Comparison of ENCODE assay signal across 8 cellular contexts in the genomic region with DNA sequence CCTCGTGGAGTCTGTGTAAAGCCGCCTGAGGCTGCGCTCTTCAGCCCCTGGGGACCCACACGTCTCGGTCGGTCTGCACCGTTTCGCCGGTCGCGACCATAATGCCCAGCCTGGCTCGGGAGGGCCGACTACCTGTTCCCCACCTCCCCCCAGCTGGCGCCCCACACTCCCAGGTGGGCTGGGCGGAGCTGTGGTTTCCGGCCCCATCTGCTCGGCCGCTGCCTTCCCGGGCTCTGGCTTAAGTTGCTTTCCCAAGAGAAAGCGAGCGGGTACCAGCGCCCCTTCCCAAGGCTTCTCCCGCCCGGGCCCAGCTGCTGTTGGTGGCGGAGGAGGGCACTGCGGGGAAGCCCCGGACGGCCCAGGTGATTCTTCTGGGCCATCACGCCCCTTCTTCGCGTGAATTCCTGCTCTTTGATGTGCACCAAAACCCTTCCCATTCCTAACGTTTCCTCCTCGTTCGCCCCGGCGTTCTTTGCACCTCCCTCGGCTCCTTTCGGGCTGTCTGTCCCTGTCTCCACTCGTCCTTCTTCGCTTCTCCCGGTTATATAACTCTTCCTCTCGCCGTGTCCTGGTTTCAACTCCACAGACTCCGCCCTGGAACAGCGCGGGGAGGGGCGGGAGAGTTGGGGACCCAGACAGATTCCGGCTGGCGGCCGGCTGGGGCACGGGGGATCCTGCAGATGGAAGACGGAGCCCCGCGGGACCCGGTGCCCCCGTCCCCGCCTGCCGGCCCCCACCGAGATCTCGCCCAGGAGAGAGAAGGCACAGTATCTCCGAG. TPM values are rescaled to one million over a fixed set of nuclear protein-coding genes. Genes with fewer than 3 reads are reported as not detected.
DNase-seq lines count a peak whose midpoint lies in the region; ATAC-seq and TF ChIP-seq lines count a peak whose summit lies in the region.

No MANE protein-coding gene starts in this region.

- peaks cover 8 to 33% of the 10 kb centered on the region in 2 donors for H3K4me1 ChIP-seq in ascending aorta
- H3K4me1 ChIP-seq in hepatocyte (ENCODE audit: insufficient read depth) = peaks cover 32% of the 10 kb centered on the region
- H3K4me1 ChIP-seq in psoas muscle = peaks cover 35% of the 10 kb centered on the region

- no peaks in the 10 kb centered on the region for H3K36me3 ChIP-seq in ascending aorta
- no peaks in the 10 kb centered on the region for H3K36me3 ChIP-seq in hepatocyte (replicated peaks; ENCODE audit: insufficient read depth, low read depth)
- peaks cover 0 to 9% of the 10 kb centered on the region in 2 donors for H3K36me3 ChIP-seq in psoas muscle (ENCODE audit: insufficient read depth in 1 of 2, low read depth in 1 of 2)

- TF ChIP-seq CTCF in ascending aorta (IDR thresholded peaks at IDR 0.05) (no peak), hepatocyte (IDR thresholded peaks at IDR 0.05; ENCODE audit: poor library complexity) (no peak), psoas muscle (IDR thresholded peaks at IDR 0.05) (no peak)

- WGBS in hepatocyte (ENCODE audit: low lambda C conversion rate, missing lambda C conversion rate) = under 1% methylated on average over 32 of the region's 61 CpGs
- 0% methylated on average over 48 to 61 of the region's 61 CpGs for WGBS in psoas muscle, 3 donors

- peak overlapping the region; percentile 91 to 98 for H3K27ac ChIP-seq in ascending aorta
- H3K27ac ChIP-seq in hepatocyte = peak overlapping the region; percentile 98
- peak overlapping the region; percentile 96 for H3K27ac ChIP-seq in psoas muscle

- H3K4me2 ChIP-seq in hepatocyte = peak overlapping the region; percentile 94

- H3K9me3 ChIP-seq in ascending aorta (no peaks in the 10 kb centered on the region), hepatocyte (ENCODE audit: low read depth) (no peaks in the 10 kb centered on the region), psoas muscle (no peaks in the 10 kb centered on the region)

- H3K4me3 ChIP-seq in ascending aorta (peak overlapping the region; percentile 68 to 80), hepatocyte (peak overlapping the region; percentile 58), psoas muscle (peak overlapping the region; percentile 85)

- peaks cover 22% of the 10 kb centered on the region for H4K20me1 ChIP-seq in hepatocyte (ENCODE audit: insufficient read depth, poor library complexity, severe bottlenecking)

- H3K79me2 ChIP-seq in hepatocyte = peaks cover 34% of the 10 kb centered on the region

- intact Hi-C loops in ascending aorta (cut with DNase I) (loop anchor here (1.0 to 10.0 kb wide), 5 partner anchors 21 to 621 kb away; a partner anchor contains a TSS), psoas muscle (cut with DNase I) (loop anchor here in 1 of 2 donors (2.0 kb wide), 1 partner anchor 15 kb away; no protein-coding TSS in a partner anchor)

- peak overlapping the region; percentile 6 for H2AFZ ChIP-seq in hepatocyte

- peak; percentile 18 for ATAC-seq in HG02870 (IDR thresholded peaks at IDR 0.05; ENCODE audit: unreplicated experiment)
- peak; percentile 32 to 55 (median 44) for ATAC-seq in psoas muscle

- DNase-seq in activated T-cell treated with anti-CD3 and anti-CD28 coated beads for 48 hours (ENCODE audit: low read depth) (peak; percentile 46), NCI-H748 treated with DMSO at 0.1 percent for 48 hours (lab: John Stamatoyannopoulos, UW) (peak; percentile 67), ascending aorta (ENCODE audit: low spot score in 2 of 2) (peak in 1 of 2 donors; percentile 83), hepatocyte (ENCODE audit: low spot score) (no peak), psoas muscle (peak; percentile 71 to 82), NCI-H187 treated with DMSO at 0.1 percent for 48 hours (lab: John Stamatoyannopoulos, UW) (no peak)
- no peak for DNase-seq in activated T-cell treated with anti-CD3 and anti-CD28 coated beads, Interleukin-2, amount 50 U/mL, for 1 hour

- H3K9me2 ChIP-seq in hepatocyte (replicated peaks; ENCODE audit: insufficient read depth) = no peaks in the 10 kb centered on the region

- H3K27me3 ChIP-seq in ascending aorta = no peaks in the 10 kb centered on the region
- no peaks in the 10 kb centered on the region for H3K27me3 ChIP-seq in hepatocyte
- no peaks in the 10 kb centered on the region for H3K27me3 ChIP-seq in psoas muscle (ENCODE audit: insufficient read depth in 3 of 3, low read length in 2 of 3)

RNA-seq across cellular contexts. Expression of a gene that starts 2.0 kb away (rescaled TPM):
- 20.0 TPM for total RNA-seq in ascending aorta
- 3.3 and 5.9 TPM in 2 replicates for total RNA-seq in hepatocyte
- 10.2 and 11.3 TPM in 2 replicates for polyA plus RNA-seq in hepatocyte
- total RNA-seq in psoas muscle = 10 to 100 TPM; 11.8 to 26.0 (median 17.9) TPM
- 10 to 100 TPM in 1 of 3 donors, 1 to 10 TPM in 2; 2.8 to 16.6 (median 6.3) TPM for polyA plus RNA-seq in psoas muscle

RNA-seq across cellular contexts. Expression of a gene that starts 18.9 kb away (rescaled TPM):
- total RNA-seq in ascending aorta (223 TPM), hepatocyte (59.6 and 73.3 TPM in 2 replicates), psoas muscle (10 to 100 TPM; 16.3 to 31.3 (median 19.0) TPM)
- polyA plus RNA-seq in hepatocyte (241 and 328 TPM in 2 replicates), psoas muscle (10 to 100 TPM; 24.0 to 57.4 (median 42.6) TPM)

RNA-seq across cellular contexts. Expression of a gene that starts 21.4 kb away (rescaled TPM):
- 59.0 TPM for total RNA-seq in ascending aorta
- total RNA-seq in hepatocyte = 49.2 and 66.0 TPM in 2 replicates
- 147 and 154 TPM in 2 replicates for polyA plus RNA-seq in hepatocyte
- 10 to 100 TPM; 60.8 to 95.4 (median 73.3) TPM for total RNA-seq in psoas muscle
- polyA plus RNA-seq in psoas muscle = 100 to 1,000 TPM; 104 to 148 (median 109) TPM

RNA-seq across cellular contexts. Expression of a gene that starts 21.8 kb away (rescaled TPM):
- total RNA-seq in ascending aorta = 0.21 TPM
- total RNA-seq in hepatocyte = 9.1 and 14.1 TPM in 2 replicates
- 12.2 and 15.1 TPM in 2 replicates for polyA plus RNA-seq in hepatocyte
- total RNA-seq in psoas muscle = 10 to 100 TPM in 2 of 4 donors, 1 to 10 TPM in 2; 9.9 to 11.9 (median 10.2) TPM
- polyA plus RNA-seq in psoas muscle = 10 to 100 TPM in 2 of 3 donors, 1 to 10 TPM in 1; 7.1 to 31.7 (median 10.4) TPM

RNA-seq across cellular contexts. Expression of a gene that starts 52.6 kb away (rescaled TPM):
- total RNA-seq in ascending aorta (102 TPM), hepatocyte (65.6 and 75.3 TPM in 2 replicates), psoas muscle (10 to 100 TPM in 1 of 4 donors, 1 to 10 TPM in 3; 5.8 to 13.1 (median 7.5) TPM)
- polyA plus RNA-seq in hepatocyte (41.2 and 49.4 TPM in 2 replicates), psoas muscle (1 to 10 TPM; 3.3 to 6.9 (median 6.8) TPM)

Comparison
In these comparisons a context has a peak if more than half of its experiments do, and no peak if none do; other contexts are left out.
1. DNase-seq: peak in activated T-cell treated with anti-CD3 and anti-CD28 coated beads for 48 hours (single experiment), NCI-H748 treated with DMSO at 0.1 percent for 48 hours (single experiment) and psoas muscle (2 of 2); none in activated T-cell treated with anti-CD3 and anti-CD28 coated beads, Interleukin-2, amount 50 U/mL, for 1 hour (single experiment), hepatocyte (single experiment) and NCI-H187 treated with DMSO at 0.1 percent for 48 hours (single experiment).
2. Peak in every context shown above with its lines, with median percentiles within 50 percentile points of each other: H3K27ac ChIP-seq and H3K4me3 ChIP-seq.